29 cellular contexts compared by ENCODE assay signal in the genomic region with DNA sequence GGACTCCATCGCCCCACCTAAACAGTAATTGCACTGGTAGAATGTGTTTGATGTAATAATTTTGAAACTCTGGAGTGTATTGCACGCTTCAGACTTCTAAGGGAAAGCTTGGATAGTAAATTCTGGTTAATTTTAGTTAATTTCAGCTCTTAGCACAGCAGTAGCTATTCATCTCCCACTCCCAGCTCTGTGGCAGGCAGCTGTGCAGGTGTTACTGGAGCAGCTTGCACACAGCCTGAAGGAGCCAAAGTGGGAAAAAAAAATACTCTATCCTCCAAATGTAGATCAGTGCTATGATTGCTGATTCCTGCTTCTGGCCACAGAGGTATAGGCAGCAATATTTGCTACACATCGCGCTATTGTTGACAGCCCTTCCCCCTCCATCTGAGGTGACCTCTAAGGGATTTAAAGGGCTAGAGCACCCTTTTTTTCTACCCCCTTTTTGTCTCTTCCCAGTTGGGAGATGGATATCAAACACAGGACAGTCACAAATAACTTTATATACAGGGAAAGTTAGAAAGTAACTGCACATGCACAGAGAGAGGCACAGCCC.
DNase-seq lines count a peak whose midpoint lies in the region; ATAC-seq, FAIRE-seq and TF ChIP-seq lines count a peak whose summit lies in the region.
"Had no signal": no experiment of that assay in that cellular context is flagged by ENCODE, and none has a peak within 500 bp of the region (broad histone marks: within the 10 kb centered on the region; RNA-seq: fewer than 3 reads in every experiment).

No MANE protein-coding gene starts in this region.

- no peaks in the 10 kb centered on the region for H3K9me3 ChIP-seq in pancreas
- H3K9me3 ChIP-seq in ascending aorta: peaks cover 0 to 4% of the 10 kb centered on the region in 2 donors
- H3K9me3 ChIP-seq in Caco-2: peaks cover 8% of the 10 kb centered on the region; the same call in 1 of the 2 replicates
- H3K9me3 ChIP-seq: HAP-1 had no signal

- peaks cover 0 to 10% of the 10 kb centered on the region in 2 donors for H3K36me3 Mint-ChIP-seq in activated naive CD4-positive, alpha-beta T cell treated with anti-CD3 and anti-CD28 coated beads, Interleukin-2, amount 50 U/mL, for 72 hours
- no peaks in the 10 kb centered on the region for H3K36me3 Mint-ChIP-seq in Caco-2 (ENCODE audit: insufficient read depth, unreplicated experiment)
- H3K36me3 Mint-ChIP-seq: CD8-positive, alpha-beta T cell had no signal

- H3K4me3 ChIP-seq in pancreas (peak overlapping the region in 1 of 4 donors; percentile 3), ascending aorta (no peak overlapping the region), Caco-2 (ENCODE audit: low read depth, low read length) (no peak overlapping the region)
- H3K4me3 ChIP-seq: HAP-1, SK-N-MC had no signal

- H3K36me3 ChIP-seq in pancreas (no peaks in the 10 kb centered on the region), ascending aorta (no peaks in the 10 kb centered on the region), Caco-2 (ENCODE audit: control insufficient read depth, insufficient read depth, low read length) (no peaks in the 10 kb centered on the region)
- H3K36me3 ChIP-seq: HAP-1 had no signal

- H3K4me1 ChIP-seq in pancreas (peaks cover 8 to 15% (median 15%) of the 10 kb centered on the region in 3 donors), ascending aorta (no peaks in the 10 kb centered on the region), Caco-2 (no peaks in the 10 kb centered on the region)
- H3K4me1 ChIP-seq: HAP-1 had no signal

- FAIRE-seq in pancreas (lab: Jason Lieb, UNC): no peak
- FAIRE-seq: GM12891 had no signal

- WGBS in pancreas, 2 donors: 47 to 52% methylated on average over 4 of the region's 4 CpGs

- peaks cover 5 to 7% of the 10 kb centered on the region in 2 donors for H3K9me3 Mint-ChIP-seq in activated naive CD4-positive, alpha-beta T cell treated with anti-CD3 and anti-CD28 coated beads, Interleukin-2, amount 50 U/mL, for 72 hours
- peaks cover 10% of the 10 kb centered on the region for H3K9me3 Mint-ChIP-seq in Caco-2 (ENCODE audit: unreplicated experiment)

- no peak overlapping the region for H3K27ac ChIP-seq in pancreas
- no peak overlapping the region for H3K27ac ChIP-seq in ascending aorta
- H3K27ac ChIP-seq: C4-2B, RWPE1, SK-N-MC had no signal

- no peak overlapping the region for H3K27ac Mint-ChIP-seq in activated naive CD4-positive, alpha-beta T cell treated with anti-CD3 and anti-CD28 coated beads, Interleukin-2, amount 50 U/mL, for 72 hours
- no peak overlapping the region for H3K27ac Mint-ChIP-seq in Caco-2 (ENCODE audit: unreplicated experiment)
- H3K27ac Mint-ChIP-seq: B cell; CD8-positive, alpha-beta T cell; HFFc6; T-helper 1 cell treated with Interleukin-12 subunit alpha and Interleukin-12 subunit beta and Interleukin-4 antibody, amounts not matched to agents 30 μg/mL and 1 μg/mL, for 36 hours had no signal

- H3K27me3 ChIP-seq in pancreas: no peaks in the 10 kb centered on the region
- H3K27me3 ChIP-seq in ascending aorta: no peaks in the 10 kb centered on the region
- H3K27me3 ChIP-seq in Caco-2 (replicated peaks; ENCODE audit: control insufficient read depth, insufficient read depth, low read length): no peaks in the 10 kb centered on the region

- CTCF ChIA-PET in Caco-2 (lab: Charles Lee): no interaction called here

- H3K4me1 Mint-ChIP-seq in Caco-2 (ENCODE audit: low read depth, unreplicated experiment): no peaks in the 10 kb centered on the region
- H3K4me1 Mint-ChIP-seq: B cell had no signal

- TF ChIP-seq CTCF in pancreas (IDR thresholded peaks at IDR 0.05) (no peak), ascending aorta (IDR thresholded peaks at IDR 0.05) (no peak), Caco-2 (IDR thresholded peaks at IDR 0.05; ENCODE audit: insufficient read depth in 1 of 2, low read depth in 1 of 2, low read length in 1 of 2, severe bottlenecking in 1 of 2, unreplicated experiment in 1 of 2) (no peak)

- ATAC-seq in pancreas (peak in 3 of 4 donors; percentile 54 to 70 (median 58)), HG02852 (IDR thresholded peaks at IDR 0.05; ENCODE audit: unreplicated experiment) (no peak)
- ATAC-seq in activated naive CD4-positive, alpha-beta T cell treated with anti-CD3 and anti-CD28 coated beads, Interleukin-2, amount 50 U/mL, for 72 hours: no peak
- ATAC-seq: CD8-positive, alpha-beta T cell; Panc1 had no signal

- no peak overlapping the region for H3K4me3 Mint-ChIP-seq in Caco-2 (ENCODE audit: unreplicated experiment)
- H3K4me3 Mint-ChIP-seq: B cell; CD8-positive, alpha-beta T cell; HFFc6; T-helper 1 cell treated with Interleukin-12 subunit alpha and Interleukin-12 subunit beta and Interleukin-4 antibody, amounts not matched to agents 30 μg/mL and 1 μg/mL, for 36 hours had no signal

- POLR2A ChIA-PET in Caco-2 (lab: Charles Lee): no interaction called here

- intact Hi-C loops in pancreas (cut with DNase I) (no loop called here), ascending aorta (cut with DNase I) (no loop called here), Caco-2 (cut with micrococcal nuclease; ENCODE audit: unreplicated experiment) (no loop called here)

- DNase-seq in NCI-H1105 (lab: John Stamatoyannopoulos, UW): peak; percentile 10
- peak; percentile 13 for DNase-seq in NCI-H146 (lab: John Stamatoyannopoulos, UW)
- peak; percentile 64 for DNase-seq in NCI-H69 (lab: John Stamatoyannopoulos, UW)
- peak in 1 of 6 donors; percentile 20 for DNase-seq in pancreas
- DNase-seq in ascending aorta (ENCODE audit: low spot score in 2 of 2): no peak
- no peak for DNase-seq in activated naive CD4-positive, alpha-beta T cell treated with anti-CD3 and anti-CD28 coated beads, Interleukin-2, amount 50 U/mL, for 72 hours (ENCODE audit: low spot score in 2 of 2)
- DNase-seq in Caco-2: no peak
- DNase-seq: CD8-positive, alpha-beta T cell; DMS 273 treated with DMSO at 0.1 percent for 48 hours; DMS79; EL; GDM1; HFFc6; KBM-7; MM.1S; NCI-H1694; NCI-H2029 treated with DMSO at 0.1 percent for 48 hours; NCI-H446 treated with DMSO at 0.1 percent for 48 hours; NCI-H526; SHP77 treated with DMSO at 0.1 percent for 48 hours had no signal

- BruUV-seq in Caco-2 (replicated peaks; lab: Mats Ljungman, UMichigan): no TSS peak

- no peaks in the 10 kb centered on the region for H3K27me3 Mint-ChIP-seq in Caco-2 (ENCODE audit: insufficient read depth, unreplicated experiment)

Comparison
In these comparisons a context has a peak if more than half of its experiments do, and no peak if none do; other contexts are left out.
1. DNase-seq: peak in NCI-H1105 (single experiment), NCI-H146 (single experiment) and NCI-H69 (single experiment); none in ascending aorta (0 of 2), activated naive CD4-positive, alpha-beta T cell treated with anti-CD3 and anti-CD28 coated beads, Interleukin-2, amount 50 U/mL, for 72 hours (0 of 2) and Caco-2 (0 of 2).
2. ATAC-seq: peak in pancreas (3 of 4); none in HG02852 (single experiment) and activated naive CD4-positive, alpha-beta T cell treated with anti-CD3 and anti-CD28 coated beads, Interleukin-2, amount 50 U/mL, for 72 hours (0 of 2).